Comparison of ENCODE assay signal across 10 cellular contexts in genomic region chr4:141207971-141208370, GRCh38.
"Had no signal": no experiment of that assay in that cellular context is flagged by ENCODE, and none has a peak within 500 bp of the region (broad histone marks: within the 10 kb centered on the region; RNA-seq: fewer than 3 reads in every experiment).

No MANE protein-coding gene starts in this region.

- H3K27ac Mint-ChIP-seq: activated CD4-positive, alpha-beta memory T cell treated with anti-CD3 and anti-CD28 coated beads, Interleukin-2, amount 10 ng/mL, durations not matched to agents 7 days and 5 days; nephron progenitor cell had no signal

- H3K36me3 ChIP-seq: ascending aorta, esophagus muscularis mucosa had no signal

- H3K9me3 Mint-ChIP-seq: activated CD4-positive, alpha-beta memory T cell treated with anti-CD3 and anti-CD28 coated beads, Interleukin-2, amount 10 ng/mL, durations not matched to agents 7 days and 5 days had no signal

- DNase-seq: activated CD4-positive, alpha-beta memory T cell treated with anti-CD3 and anti-CD28 coated beads, Interleukin-2, amount 10 ng/mL, durations not matched to agents 7 days and 5 days; activated CD4-positive, alpha-beta T cell treated with anti-CD3 and anti-CD28 coated beads for 1 hour; activated gamma-delta T cell treated with Interleukin-2 at 50 U/mL for 16 hours; activated T-cell treated with anti-CD3 and anti-CD28 coated beads, Interleukin-2, amount 50 U/mL, for 48 hours; foreskin fibroblast; nephron progenitor cell; T-helper 9 cell had no signal

- H3K9me3 ChIP-seq: ascending aorta, esophagus muscularis mucosa had no signal

- H3K27me3 ChIP-seq: ascending aorta, esophagus muscularis mucosa had no signal

- H3K4me1 Mint-ChIP-seq: activated CD4-positive, alpha-beta memory T cell treated with anti-CD3 and anti-CD28 coated beads, Interleukin-2, amount 10 ng/mL, durations not matched to agents 7 days and 5 days; nephron progenitor cell had no signal

- H3K4me2 ChIP-seq: smooth muscle cell had no signal

- H3K27ac ChIP-seq: ascending aorta, esophagus muscularis mucosa had no signal

- H3K4me3 ChIP-seq: ascending aorta, esophagus muscularis mucosa, smooth muscle cell had no signal

- H3K4me1 ChIP-seq: ascending aorta, esophagus muscularis mucosa had no signal

- H3K4me3 Mint-ChIP-seq: activated CD4-positive, alpha-beta memory T cell treated with anti-CD3 and anti-CD28 coated beads, Interleukin-2, amount 10 ng/mL, durations not matched to agents 7 days and 5 days; nephron progenitor cell had no signal
